2 cellular contexts compared by ENCODE assay signal in the genomic region with DNA sequence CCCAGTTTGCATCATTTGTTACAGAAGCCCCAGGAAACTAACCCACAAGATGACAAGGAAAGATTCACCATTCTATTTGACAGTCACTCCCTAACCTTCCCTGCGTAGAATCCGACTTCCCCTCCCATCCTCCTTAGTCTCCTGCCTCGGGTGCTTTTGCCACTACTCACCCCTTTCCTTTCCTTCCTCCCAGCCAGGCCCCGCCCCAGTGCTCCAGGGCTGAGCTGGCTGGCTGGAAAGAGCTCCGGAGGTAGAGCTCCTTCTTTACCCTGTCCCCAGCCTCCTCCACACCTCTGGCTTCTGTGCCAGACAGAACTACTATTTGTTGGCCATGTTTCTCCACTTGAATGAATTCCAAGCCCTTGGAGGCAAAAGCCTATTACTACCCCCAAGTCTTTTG.
TF ChIP-seq lines count a peak whose summit lies in the region.

No MANE protein-coding gene starts in this region.

TF ChIP-seq in IMR-90, 13 proteins besides CTCF, POLR2A, EP300 and RAD21:
- TF ChIP-seq NFE2L2 (IDR thresholded peaks at IDR 0.05; ENCODE audit: low read depth, low read length) (no peak), BHLHE40 (IDR thresholded peaks at IDR 0.05; ENCODE audit: low read depth, low read length) (no peak), CHD1 (IDR thresholded peaks at IDR 0.05; ENCODE audit: low read depth, low read length) (no peak), USF2 (IDR thresholded peaks at IDR 0.05; ENCODE audit: low read depth, low read length) (no peak), MAFK (IDR thresholded peaks at IDR 0.05; ENCODE audit: low read depth, low read length) (no peak), FOS (IDR thresholded peaks at IDR 0.05; ENCODE audit: low read depth, low read length) (no peak), CEBPB (IDR thresholded peaks at IDR 0.05; ENCODE audit: low read depth, low read length) (no peak), RFX5 (IDR thresholded peaks at IDR 0.05; ENCODE audit: low read depth, low read length) (no peak), SMC3 (IDR thresholded peaks at IDR 0.05; ENCODE audit: low read depth, low read length) (no peak)

TF ChIP-seq in endothelial cell of umbilical vein, 7 proteins besides CTCF, POLR2A, EP300 and RAD21:
- TF ChIP-seq GATA2 (IDR thresholded peaks at IDR 0.05; ENCODE audit: insufficient read depth, insufficient read length, low read depth, low read length) (no peak), MAX (IDR thresholded peaks at IDR 0.05; ENCODE audit: insufficient read depth, insufficient read length) (no peak), MYC (IDR thresholded peaks at IDR 0.05; ENCODE audit: low read depth, low read length) (no peak), FOS (IDR thresholded peaks at IDR 0.05; ENCODE audit: borderline replicate concordance, insufficient read depth, low read length) (no peak), EZH2 (IDR thresholded peaks at IDR 0.05; ENCODE audit: borderline replicate concordance, low read depth, low read length, severe bottlenecking) (no peak)
